15 cellular contexts compared by ENCODE assay signal in genomic region chr2:159890945-159891588, GRCh38. TPM values are rescaled to one million over a fixed set of nuclear protein-coding genes. Genes with fewer than 3 reads are reported as not detected.
DNase-seq lines count a peak whose midpoint lies in the region; ATAC-seq lines count a peak whose summit lies in the region.
"Had no signal": no experiment of that assay in that cellular context is flagged by ENCODE, and none has a peak within 500 bp of the region (broad histone marks: within the 10 kb centered on the region; RNA-seq: fewer than 3 reads in every experiment).

No MANE protein-coding gene starts in this region.

- H3K36me3 ChIP-seq in trophoblast cell (ENCODE audit: control insufficient read depth in 1 of 2, insufficient read depth in 2 of 2, low read length in 2 of 2): no peaks in the 10 kb centered on the region

- no peaks in the 10 kb centered on the region for H3K27me3 ChIP-seq in trophoblast cell (ENCODE audit: insufficient read depth, low read length)

- H3K23ac ChIP-seq in trophoblast cell (ENCODE audit: low read length): no peak overlapping the region

- H3K18ac ChIP-seq in trophoblast cell (ENCODE audit: low read length): no peak overlapping the region

- H3K27ac ChIP-seq in trophoblast cell (ENCODE audit: low read depth, low read length): no peak overlapping the region
- H3K27ac ChIP-seq: A549 had no signal

- no peak overlapping the region for H3K4me3 ChIP-seq in trophoblast cell (ENCODE audit: low read depth, low read length)
- H3K4me3 ChIP-seq: A549, lung had no signal

- H3K4me3 Mint-ChIP-seq in activated CD4-positive, alpha-beta T cell treated with anti-CD3 and anti-CD28 coated beads, Interleukin-2, amount 10 ng/mL, durations not matched to agents 24 days and 14 days: no peak overlapping the region

- no peak overlapping the region for H4K12ac ChIP-seq in trophoblast cell (ENCODE audit: low read depth, low read length)

- no peak overlapping the region for H2BK12ac ChIP-seq in trophoblast cell (ENCODE audit: low read length)

- no peaks in the 10 kb centered on the region for H3K27me3 Mint-ChIP-seq in activated CD4-positive, alpha-beta T cell treated with anti-CD3 and anti-CD28 coated beads, Interleukin-2, amount 10 ng/mL, durations not matched to agents 24 days and 14 days

- H3K27ac Mint-ChIP-seq in activated CD4-positive, alpha-beta T cell treated with anti-CD3 and anti-CD28 coated beads, Interleukin-2, amount 10 ng/mL, durations not matched to agents 24 days and 14 days: peak overlapping the region; percentile 78

- intact Hi-C loops in activated CD4-positive, alpha-beta T cell treated with anti-CD3 and anti-CD28 coated beads, Interleukin-2, amount 10 ng/mL, durations not matched to agents 24 days and 14 days (cut with micrococcal nuclease): loop anchor here (1.0 to 10.0 kb wide), 2 partner anchors 12 to 606 kb away; partner anchors contain the start of gene WDSUB1

- DNase-seq in activated CD4-positive, alpha-beta T cell treated with anti-CD3 and anti-CD28 coated beads, Interleukin-2, amount 10 ng/mL, durations not matched to agents 24 days and 14 days: no peak
- no peak for DNase-seq in activated CD4-positive, alpha-beta T cell treated with anti-CD3 and anti-CD28 coated beads for 4 hours
- DNase-seq in trophoblast cell (peak; percentile 18 to 22), COR-L47 (lab: John Stamatoyannopoulos, UW) (no peak), GDM1 (lab: John Stamatoyannopoulos, UW) (no peak), NCI-H1930 (lab: John Stamatoyannopoulos, UW) (no peak)
- DNase-seq: activated CD4-positive, alpha-beta T cell treated with anti-CD3 and anti-CD28 coated beads, Interleukin-2, amount 50 U/mL, for 48 hours; GF-D8; NCI-H2081; right cardiac atrium; SHP77 had no signal

- H3K4me2 ChIP-seq in trophoblast cell (ENCODE audit: low read length): no peak overlapping the region
- H3K4me2 ChIP-seq: A549 had no signal

- peaks cover 34% of the 10 kb centered on the region for H3K36me3 Mint-ChIP-seq in activated CD4-positive, alpha-beta T cell treated with anti-CD3 and anti-CD28 coated beads, Interleukin-2, amount 10 ng/mL, durations not matched to agents 24 days and 14 days (ENCODE audit: low read depth)

- H4K8ac ChIP-seq in trophoblast cell (ENCODE audit: low read depth, low read length): no peak overlapping the region

- H3K9me3 ChIP-seq in trophoblast cell (ENCODE audit: insufficient read depth, low read depth, low read length): no peaks in the 10 kb centered on the region
- H3K9me3 ChIP-seq: A549 had no signal

- ATAC-seq in HG02588 (IDR thresholded peaks at IDR 0.05; ENCODE audit: unreplicated experiment) (peak; percentile 49), HG03558 (IDR thresholded peaks at IDR 0.05; ENCODE audit: extremely low read depth, unreplicated experiment) (peak; percentile 21)
- ATAC-seq: right cardiac atrium had no signal

- H2BK5ac ChIP-seq in trophoblast cell (ENCODE audit: low read depth, low read length, poor library complexity): no peak overlapping the region

- no peaks in the 10 kb centered on the region for H3K79me2 ChIP-seq in trophoblast cell (ENCODE audit: control insufficient read depth, insufficient read depth, low read length, poor library complexity)

- H3K4ac ChIP-seq in trophoblast cell (ENCODE audit: low read depth, low read length): no peak overlapping the region

- H3K14ac ChIP-seq in trophoblast cell (ENCODE audit: low read length): no peak overlapping the region

- no peaks in the 10 kb centered on the region for H3K4me1 ChIP-seq in trophoblast cell (ENCODE audit: control insufficient read depth in 1 of 2, insufficient read depth in 2 of 2, low read length in 2 of 2)

- no peak overlapping the region for H3K9ac ChIP-seq in trophoblast cell (ENCODE audit: low read length)

- H3K9me3 Mint-ChIP-seq in activated CD4-positive, alpha-beta T cell treated with anti-CD3 and anti-CD28 coated beads, Interleukin-2, amount 10 ng/mL, durations not matched to agents 24 days and 14 days: no peaks in the 10 kb centered on the region

- H2BK120ac ChIP-seq in trophoblast cell (ENCODE audit: insufficient read depth, low read length, poor library complexity): no peak overlapping the region

- no peak overlapping the region for H2AFZ ChIP-seq in trophoblast cell (ENCODE audit: insufficient read depth, low read length, poor library complexity)

- H3K79me1 ChIP-seq in trophoblast cell (ENCODE audit: low read length): no peaks in the 10 kb centered on the region

- H2AK5ac ChIP-seq in trophoblast cell (ENCODE audit: low read length): no peak overlapping the region

- no peak overlapping the region for H4K91ac ChIP-seq in trophoblast cell (ENCODE audit: low read depth, low read length)

- H3K4me1 Mint-ChIP-seq in activated CD4-positive, alpha-beta T cell treated with anti-CD3 and anti-CD28 coated beads, Interleukin-2, amount 10 ng/mL, durations not matched to agents 24 days and 14 days: peaks cover 28% of the 10 kb centered on the region

RNA-seq across cellular contexts. Expression of gene LY75, which starts 13.5 kb away (rescaled TPM):
- 52.8 and 56.4 TPM in 2 replicates for total RNA-seq in activated CD4-positive, alpha-beta T cell treated with anti-CD3 and anti-CD28 coated beads, Interleukin-2, amount 10 ng/mL, durations not matched to agents 24 days and 14 days
- polyA plus RNA-seq in trophoblast cell (2013): 0.10 and 0.18 TPM in 2 replicates

Comparison
In these comparisons a context has a peak if more than half of its experiments do, and no peak if none do; other contexts are left out.
1. DNase-seq: peak in trophoblast cell (2 of 2); none in activated CD4-positive, alpha-beta T cell treated with anti-CD3 and anti-CD28 coated beads, Interleukin-2, amount 10 ng/mL, durations not matched to agents 24 days and 14 days (single experiment), activated CD4-positive, alpha-beta T cell treated with anti-CD3 and anti-CD28 coated beads for 4 hours (0 of 2), COR-L47 (single experiment), GDM1 (single experiment) and NCI-H1930 (0 of 2).